ENCODE assay signal across 14 cellular contexts in the genomic region with DNA sequence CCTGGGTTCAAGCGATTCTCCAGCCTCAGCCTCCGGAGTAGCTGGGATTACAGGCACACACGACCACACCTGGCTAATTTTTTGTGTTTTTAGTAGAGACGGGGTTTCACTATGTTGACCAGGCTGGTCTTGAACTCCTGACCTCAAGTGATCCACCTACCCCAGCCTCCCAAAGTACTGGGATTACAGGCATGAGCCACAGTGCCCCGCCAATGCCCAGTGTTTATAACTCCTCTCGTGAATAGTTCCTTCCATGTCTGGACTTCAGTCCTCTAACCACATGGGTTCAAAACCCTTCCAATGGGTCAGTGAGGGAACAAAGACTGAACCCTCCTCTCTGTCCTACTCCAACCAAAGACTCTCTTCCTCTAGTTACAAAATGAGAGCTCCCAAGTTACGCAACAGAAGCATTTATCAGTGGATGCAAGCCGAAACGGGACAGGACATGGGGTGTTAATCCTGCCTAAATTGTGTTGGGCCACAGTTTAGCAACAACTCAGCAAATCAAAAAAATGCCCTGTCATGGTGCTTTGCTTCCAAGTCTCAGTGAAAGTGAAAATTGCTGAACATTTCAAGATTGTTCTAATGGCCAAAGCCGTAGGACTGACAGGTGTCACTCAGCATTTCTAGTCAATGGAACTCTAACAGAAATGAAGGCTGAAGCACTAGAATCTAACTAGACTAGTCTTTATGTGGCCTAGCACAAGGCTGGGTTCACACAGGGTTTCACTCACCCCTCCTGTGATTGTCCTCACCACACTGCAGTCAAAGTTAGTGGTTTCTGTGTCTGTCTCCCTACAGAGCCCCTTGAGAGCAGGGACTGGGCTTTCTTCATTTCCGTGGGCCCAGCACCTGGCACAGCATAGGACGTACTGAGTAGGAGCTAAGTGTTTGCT. TPM values are rescaled to one million over a fixed set of nuclear protein-coding genes. Genes with fewer than 3 reads are reported as not detected.
DNase-seq lines count a peak whose midpoint lies in the region; ATAC-seq, FAIRE-seq and TF ChIP-seq lines count a peak whose summit lies in the region.
"Had no signal": no experiment of that assay in that cellular context is flagged by ENCODE, and none has a peak within 500 bp of the region (broad histone marks: within the 10 kb centered on the region; RNA-seq: fewer than 3 reads in every experiment).

No MANE protein-coding gene starts in this region.

- TF ChIP-seq POLR2A in GM12891 (IDR thresholded peaks at IDR 0.05; ENCODE audit: low read depth, low read length), result no peak
- no peak for TF ChIP-seq POLR2A in tibial nerve (IDR thresholded peaks at IDR 0.05)

- H3K36me3 ChIP-seq in tibial nerve, result no peaks in the 10 kb centered on the region

- peaks cover 1% of the 10 kb centered on the region for H3K4me1 Mint-ChIP-seq in activated T-helper 17 cell treated with anti-CD3 and anti-CD28 coated beads, Interleukin-2, amount 50 U/mL, for 72 hours

- H3K4me3 Mint-ChIP-seq in activated T-helper 17 cell treated with anti-CD3 and anti-CD28 coated beads, Interleukin-2, amount 50 U/mL, for 72 hours, result no peak overlapping the region

- H3K27me3 ChIP-seq in tibial nerve, result no peaks in the 10 kb centered on the region

- H3K36me3 Mint-ChIP-seq in activated T-helper 17 cell treated with anti-CD3 and anti-CD28 coated beads, Interleukin-2, amount 50 U/mL, for 72 hours (ENCODE audit: low read depth), result peaks cover 1% of the 10 kb centered on the region

- no peak overlapping the region for H3K4me3 ChIP-seq in tibial nerve

- DNase-seq in GM12891 (ENCODE audit: insufficient read length, low spot score) (no peak), RPMI8226 (peak; percentile 62), occipital lobe (lab: John Stamatoyannopoulos, UW) (no peak), tibial nerve (ENCODE audit: low spot score in 2 of 2) (no peak), mesenteric fat pad (ENCODE audit: low spot score) (no peak)
- DNase-seq: NCI-H1417; stimulated activated CD4-positive, alpha-beta T cell treated with anti-CD3 and anti-CD28 coated beads, Interleukin-15, amount 100 ng/mL, for 24 hours; T-helper 9 cell had no signal

- no peak for TF ChIP-seq CTCF in tibial nerve (IDR thresholded peaks at IDR 0.05)

- no peak for TF ChIP-seq EP300 in tibial nerve (IDR thresholded peaks at IDR 0.05)

- peaks cover 0 to 15% (median 8%) of the 10 kb centered on the region in 4 donors for H3K4me1 ChIP-seq in tibial nerve

- FAIRE-seq in GM12891 (lab: Jason Lieb, UNC), result peak; percentile 82

- 79 to 82% methylated on average over 12 of the region's 12 CpGs for WGBS in tibial nerve, 2 donors

- no peaks in the 10 kb centered on the region for H3K27me3 Mint-ChIP-seq in activated T-helper 17 cell treated with anti-CD3 and anti-CD28 coated beads, Interleukin-2, amount 50 U/mL, for 72 hours

- H3K9me3 ChIP-seq in tibial nerve, result no peaks in the 10 kb centered on the region

- H3K9me3 Mint-ChIP-seq in activated T-helper 17 cell treated with anti-CD3 and anti-CD28 coated beads, Interleukin-2, amount 50 U/mL, for 72 hours, result no peaks in the 10 kb centered on the region

- no peak overlapping the region for H3K27ac Mint-ChIP-seq in activated T-helper 17 cell treated with anti-CD3 and anti-CD28 coated beads, Interleukin-2, amount 50 U/mL, for 72 hours

- no peak overlapping the region for H3K27ac ChIP-seq in tibial nerve
- H3K27ac ChIP-seq: C4-2B, HL-60 had no signal

- peak; percentile 33 for ATAC-seq in GM21360 (IDR thresholded peaks at IDR 0.05; ENCODE audit: unreplicated experiment)
- peak; percentile 30 for ATAC-seq in HG03135 (IDR thresholded peaks at IDR 0.05; ENCODE audit: unreplicated experiment)
- no peak for ATAC-seq in activated T-helper 17 cell treated with anti-CD3 and anti-CD28 coated beads, Interleukin-2, amount 50 U/mL, for 72 hours (replicated peaks)
- ATAC-seq: left lobe of liver had no signal

TF ChIP-seq in GM12891, 5 proteins besides CTCF, POLR2A, EP300 and RAD21:
- TF ChIP-seq POLR2AphosphoS5 (IDR thresholded peaks at IDR 0.05; ENCODE audit: low read depth, low read length) (no peak), PAX5 (IDR thresholded peaks at IDR 0.05; ENCODE audit: insufficient read depth, low read length, severe bottlenecking) (peak; percentile 20), TAF1 (IDR thresholded peaks at IDR 0.05; ENCODE audit: low read depth, low read length) (no peak), SPI1 (IDR thresholded peaks at IDR 0.05; ENCODE audit: low read depth, low read length) (no peak), POU2F2 (IDR thresholded peaks at IDR 0.05; ENCODE audit: low read depth, low read length) (peak; percentile 76; the same call in 1 of the 2 replicates)
TF ChIP-seq in GM12891: peak in this region for 2.

RNA-seq across cellular contexts. Expression of gene TMEM245, which starts 3.2 kb away (rescaled TPM):
- polyA plus RNA-seq in GM12891 (2012; ENCODE audit: low read depth, missing spikeins), result 7.2 TPM
- total RNA-seq in occipital lobe, result 85.0 TPM
- 10 to 100 TPM; 19.3 to 22.3 TPM for total RNA-seq in activated T-helper 17 cell treated with anti-CD3 and anti-CD28 coated beads, Interleukin-2, amount 50 U/mL, for 72 hours
- total RNA-seq in tibial nerve, result 100 to 1,000 TPM in 1 of 4 donors, 10 to 100 TPM in 3; 51.6 to 100 (median 89.5) TPM
- 62.3 TPM for total RNA-seq in mesenteric fat pad

RNA-seq across cellular contexts. Expression of gene FRRS1L, which starts 44.1 kb away (rescaled TPM):
- not detected for polyA plus RNA-seq in GM12891 (2012; ENCODE audit: low read depth, missing spikeins)
- 82.2 TPM for total RNA-seq in occipital lobe
- total RNA-seq in activated T-helper 17 cell treated with anti-CD3 and anti-CD28 coated beads, Interleukin-2, amount 50 U/mL, for 72 hours, result not detected
- total RNA-seq in tibial nerve, result 10 to 100 TPM in 1 of 4 donors, 1 to 10 TPM in 3; 1.5 to 12.6 (median 2.8) TPM
- total RNA-seq in mesenteric fat pad, result 0.32 TPM
